Comparison of ENCODE assay signal across 1 cellular context in the genomic region with DNA sequence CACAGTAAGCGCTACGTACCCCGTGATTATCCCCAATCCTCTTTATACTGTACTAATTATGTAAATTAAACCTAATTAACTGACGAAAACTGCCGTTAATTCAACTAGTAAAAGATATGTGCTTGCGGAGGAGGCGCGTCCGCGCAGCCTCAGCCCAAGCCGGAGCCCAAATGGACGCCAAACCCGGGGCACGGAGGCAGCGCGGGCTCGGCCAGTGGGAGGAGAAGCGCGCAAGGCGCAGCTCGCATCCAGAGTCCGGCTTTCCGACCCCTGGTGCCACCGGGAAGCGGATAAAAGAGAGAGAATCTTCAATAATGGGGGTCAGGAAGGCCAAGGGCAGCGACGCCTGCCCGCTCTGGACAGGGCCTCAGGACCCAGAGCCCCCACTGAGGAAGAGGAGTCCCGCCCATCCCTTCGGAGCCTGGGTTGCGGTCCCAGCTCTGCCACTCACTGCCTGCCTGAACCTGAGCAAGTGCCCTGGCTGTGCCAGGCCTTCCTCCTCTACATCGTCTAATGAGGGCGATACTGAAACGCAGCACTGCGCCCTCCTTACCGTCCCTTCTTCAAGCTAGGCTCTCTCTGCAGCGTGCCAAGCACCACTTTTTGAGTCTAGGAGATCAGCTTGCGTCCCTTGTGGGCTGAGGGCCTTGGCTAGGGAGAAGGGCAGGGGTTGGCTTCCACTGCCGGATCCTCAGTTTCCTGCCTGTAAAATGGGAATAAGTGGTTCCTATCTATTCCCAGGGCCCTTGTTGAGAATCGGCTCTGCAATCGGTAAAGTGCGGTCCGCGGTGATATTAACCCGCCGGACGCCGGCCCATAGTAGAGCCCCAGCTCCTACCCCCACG.
TF ChIP-seq lines count a peak whose summit lies in the region.

No MANE protein-coding gene starts in this region.

TF ChIP-seq in GM23338, 12 proteins besides CTCF, POLR2A, EP300 and RAD21:
- TF ChIP-seq EZH2 (IDR thresholded peaks at IDR 0.05; ENCODE audit: low read depth, unreplicated experiment) = peak; percentile 90
- TF ChIP-seq CREB1 (CRISPR knock-in tag; IDR thresholded peaks at IDR 0.05; ENCODE audit: low read depth) = no peak
- TF ChIP-seq EZH2phosphoT487 (IDR thresholded peaks at IDR 0.05; ENCODE audit: unreplicated experiment) = peak; percentile 55
TF ChIP-seq in GM23338: peak in this region for 2.
